13 cellular contexts compared by ENCODE assay signal in the genomic region with DNA sequence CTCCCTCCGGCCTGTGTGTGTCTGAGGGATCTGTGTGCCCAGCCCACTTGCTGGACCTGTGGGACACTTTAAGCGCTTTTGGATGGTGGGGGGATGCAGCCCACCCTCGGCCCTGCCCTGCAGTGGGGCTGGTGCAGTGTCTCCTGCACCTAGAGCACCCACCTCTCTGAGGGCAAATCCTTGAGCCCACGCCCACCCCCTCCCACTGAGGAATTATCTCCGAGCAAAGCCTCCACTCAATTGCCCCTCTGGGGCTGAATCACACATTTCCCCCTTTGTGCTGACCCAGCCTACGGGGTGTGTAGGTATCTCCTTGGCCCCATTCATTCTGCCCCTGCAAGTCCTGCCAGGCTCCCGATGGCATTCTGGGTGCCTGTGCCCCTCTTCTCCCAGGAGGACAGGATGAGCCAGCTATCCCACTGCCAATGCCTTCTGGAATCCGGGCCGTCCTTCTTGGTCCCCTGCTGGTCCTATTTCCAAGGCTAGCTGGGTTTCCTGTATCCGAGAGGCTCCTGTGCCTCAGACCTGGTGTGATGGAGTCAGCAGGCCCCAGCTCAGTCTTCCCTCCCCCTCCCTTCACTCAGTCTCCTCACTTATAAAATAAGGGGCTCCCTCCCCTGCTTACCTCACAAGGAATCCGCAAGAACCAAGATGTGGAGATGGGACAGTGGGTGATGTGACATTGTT. TPM values are rescaled to one million over a fixed set of nuclear protein-coding genes. Genes with fewer than 3 reads are reported as not detected.
A peak's percentile ranks its signal among the peaks of the same experiment; 100 is the strongest.
DNase-seq lines count a peak whose midpoint lies in the region; ATAC-seq and TF ChIP-seq lines count a peak whose summit lies in the region.
"Had no signal": no experiment of that assay in that cellular context is flagged by ENCODE, and none has a peak within 500 bp of the region (broad histone marks: within the 10 kb centered on the region; RNA-seq: fewer than 3 reads in every experiment).

No MANE protein-coding gene starts in this region.

- H3K18ac ChIP-seq in IMR-90 (ENCODE audit: low read depth, low read length) = no peak overlapping the region
- H3K18ac ChIP-seq in neuronal stem cell (ENCODE audit: low read length) = no peak overlapping the region

- ATAC-seq in IMR-90 (ENCODE audit: low read depth) (no peak), Right ventricle myocardium superior (ENCODE audit: poor library complexity) (no peak), HG02759 (IDR thresholded peaks at IDR 0.05; ENCODE audit: unreplicated experiment) (no peak)
- ATAC-seq: CD8-positive, alpha-beta T cell; HCT116 had no signal

- no peak overlapping the region for H2BK12ac ChIP-seq in neuronal stem cell (ENCODE audit: low read length)

- no peak overlapping the region for H2BK20ac ChIP-seq in IMR-90 (ENCODE audit: low read depth, low read length)

- H2BK15ac ChIP-seq in IMR-90 (ENCODE audit: low read depth, low read length) (no peak overlapping the region), neuronal stem cell (ENCODE audit: low read length) (no peak overlapping the region)

- no peak for TF ChIP-seq POLR2A in IMR-90 (IDR thresholded peaks at IDR 0.05; ENCODE audit: low read depth, low read length)

- H2BK5ac ChIP-seq in IMR-90 (ENCODE audit: low read depth, low read length, poor library complexity, severe bottlenecking) (no peak overlapping the region), neuronal stem cell (ENCODE audit: low read length) (no peak overlapping the region)

- no peaks in the 10 kb centered on the region for H3K79me1 ChIP-seq in IMR-90 (ENCODE audit: low read depth in 1 of 2, low read length in 2 of 2)
- peaks cover 2% of the 10 kb centered on the region for H3K79me1 ChIP-seq in neuronal stem cell (ENCODE audit: low read depth, low read length)

- H3K4me2 ChIP-seq in IMR-90 (ENCODE audit: low read depth, low read length) (no peak overlapping the region), neuronal stem cell (ENCODE audit: insufficient read depth, low read length, poor library complexity, severe bottlenecking) (no peak overlapping the region)
- H3K4me2 ChIP-seq: BLaER1 treated with 17β-estradiol and CSF1 and Interleukin-3, amounts not matched to agents 10 nM and 100 nM had no signal

- TF ChIP-seq RAD21 in IMR-90 (IDR thresholded peaks at IDR 0.05; ENCODE audit: low read length) = no peak

- no peak overlapping the region for H2AK5ac ChIP-seq in IMR-90 (ENCODE audit: low read depth, low read length)
- no peak overlapping the region for H2AK5ac ChIP-seq in neuronal stem cell (ENCODE audit: low read depth, low read length)

- H3K27ac ChIP-seq in IMR-90 (ENCODE audit: insufficient read depth, low read length) = no peak overlapping the region
- no peak overlapping the region for H3K27ac ChIP-seq in neuronal stem cell (replicated peaks; ENCODE audit: low read length)
- H3K27ac ChIP-seq: BLaER1 treated with 17β-estradiol and CSF1 and Interleukin-3, amounts not matched to agents 10 nM and 100 nM; GM23248 had no signal

- H4K8ac ChIP-seq in IMR-90 (ENCODE audit: low read depth in 2 of 2, low read length in 2 of 2) (no peak overlapping the region), neuronal stem cell (ENCODE audit: low read depth, low read length) (no peak overlapping the region)

- H3K23ac ChIP-seq in IMR-90 (ENCODE audit: low read depth, low read length) (no peak overlapping the region), neuronal stem cell (ENCODE audit: low read depth, low read length, poor library complexity) (no peak overlapping the region)

- WGBS in IMR-90 (ENCODE audit: extremely low coverage in 2 of 2, insufficient read length in 1 of 2), 2 experiments = 89% methylated on average over 3 of the region's 11 CpGs; no CpG with 5 or more reads in 1 of the 2 experiments
- no CpG with 5 or more reads among the region's 11 CpGs for WGBS in neuronal stem cell (ENCODE audit: extremely low coverage in 2 of 2, insufficient read length in 2 of 2, insufficient replicate concordance in 1 of 2), 2 donors

- H2BK120ac ChIP-seq in IMR-90 (ENCODE audit: low read depth, low read length) (no peak overlapping the region), neuronal stem cell (ENCODE audit: low read depth, low read length) (peak overlapping the region; percentile 1)

- H3K4me1 ChIP-seq in IMR-90 (ENCODE audit: control insufficient read depth, insufficient read depth, low read length) (no peaks in the 10 kb centered on the region), neuronal stem cell (ENCODE audit: control insufficient read depth in 2 of 2, insufficient read depth in 1 of 2, low read depth in 1 of 2, low read length in 2 of 2) (peaks cover 1 to 5% of the 10 kb centered on the region in 2 donors)

- peak overlapping the region; percentile 43 for H2AK9ac ChIP-seq in IMR-90 (replicated peaks; ENCODE audit: low read depth, low read length, poor library complexity)

- TF ChIP-seq CTCF in IMR-90 (conservative IDR thresholded peaks at IDR 0.05; ENCODE audit: low read depth, low read length) = no peak
- no peak for TF ChIP-seq CTCF in GM10248 (IDR thresholded peaks at IDR 0.05; ENCODE audit: control extremely low read depth, extremely low read depth, low read depth, missing control alignments)

- POLR2A ChIA-PET in IMR-90 (lab: Charles Lee; ENCODE audit: unreplicated experiment) = no interaction called here
- POLR2A ChIA-PET in GM10248 (lab: Yijun Ruan, JAX) = no interaction called here

- in situ Hi-C loops in IMR-90 (cut with MboI; ENCODE audit: low sequenced_read_pairs) = no loop called here

- no peak overlapping the region for H3K9ac ChIP-seq in IMR-90 (ENCODE audit: low read depth, low read length)
- H3K9ac ChIP-seq in neuronal stem cell (ENCODE audit: low read depth, low read length, poor library complexity) = peak overlapping the region; percentile 26
- H3K9ac ChIP-seq: BLaER1 treated with 17β-estradiol and CSF1 and Interleukin-3, amounts not matched to agents 10 nM and 100 nM; GM23248 had no signal

- H3K56ac ChIP-seq in IMR-90 (ENCODE audit: extremely low read depth, insufficient read depth, low read length) = no peak overlapping the region

- BruUV-seq in IMR-90 (replicated peaks; lab: Mats Ljungman, UMichigan) = no TSS peak

- H4K91ac ChIP-seq in IMR-90 (ENCODE audit: insufficient read depth, low read depth, low read length) (no peak overlapping the region), neuronal stem cell (ENCODE audit: low read depth, low read length, poor library complexity) (no peak overlapping the region)

- H3K9me3 ChIP-seq in IMR-90 (ENCODE audit: control insufficient read depth, insufficient read depth, low read length) (no peaks in the 10 kb centered on the region), neuronal stem cell (replicated peaks in 1 of 2; ENCODE audit: control insufficient read depth in 2 of 2, insufficient read depth in 1 of 2, low read depth in 1 of 2, low read length in 2 of 2) (no peaks in the 10 kb centered on the region)
- H3K9me3 ChIP-seq: BLaER1 treated with 17β-estradiol and CSF1 and Interleukin-3, amounts not matched to agents 10 nM and 100 nM had no signal

- DNase-seq in H7 = peak; percentile 59
- no peak for DNase-seq in IMR-90
- DNase-seq in neuronal stem cell (ENCODE audit: low spot score) = no peak
- no peak for DNase-seq in Right ventricle myocardium superior
- no peak for DNase-seq in GM10248 (ENCODE audit: extremely low spot score)
- DNase-seq: Calu3; CD8-positive, alpha-beta T cell; DMS79 treated with DMSO at 0.1 percent for 48 hours; GF-D8; GM23248 had no signal

- CTCF ChIA-PET in IMR-90 (lab: Yijun Ruan, JAX) (no interaction called here), GM10248 (lab: Yijun Ruan, JAX) (interaction anchor here (2.0 kb wide), 1 partner anchor 110 kb away, joined by 7 read pairs; no protein-coding TSS in a partner anchor)

- H3K36me3 ChIP-seq in H7 (replicated peaks; ENCODE audit: control insufficient read depth, insufficient read depth, low read length) (no peaks in the 10 kb centered on the region; the same call in 1 of the 2 replicates), IMR-90 (ENCODE audit: control insufficient read depth, insufficient read depth, low read length) (no peaks in the 10 kb centered on the region), neuronal stem cell (replicated peaks in 1 of 2; ENCODE audit: control insufficient read depth in 2 of 2, insufficient read depth in 2 of 2, low read length in 2 of 2) (peaks cover 2 to 29% of the 10 kb centered on the region in 2 donors)
- H3K36me3 ChIP-seq: BLaER1 treated with 17β-estradiol and CSF1 and Interleukin-3, amounts not matched to agents 10 nM and 100 nM had no signal

- H2AFZ ChIP-seq in IMR-90 (replicated peaks; ENCODE audit: low read length, poor library complexity) (no peak overlapping the region), neuronal stem cell (ENCODE audit: low read length) (no peak overlapping the region)
- H2AFZ ChIP-seq: GM23248 had no signal

- dilution Hi-C loops in IMR-90 (cut with HindIII; ENCODE audit: low sequenced_read_pairs, unreplicated experiment) = no loop called here

- H3K27me3 ChIP-seq in H7 (ENCODE audit: control insufficient read depth, insufficient read depth, low read length) = no peaks in the 10 kb centered on the region
- H3K27me3 ChIP-seq in IMR-90 (ENCODE audit: control insufficient read depth, insufficient read depth, low read length) = peaks cover 31% of the 10 kb centered on the region
- no peaks in the 10 kb centered on the region for H3K27me3 ChIP-seq in neuronal stem cell (ENCODE audit: control insufficient read depth in 3 of 3, insufficient read depth in 3 of 3, low read depth in 1 of 3, low read length in 3 of 3)
- H3K27me3 ChIP-seq: BLaER1 treated with 17β-estradiol and CSF1 and Interleukin-3, amounts not matched to agents 10 nM and 100 nM had no signal

- H3K4ac ChIP-seq in IMR-90 (ENCODE audit: low read depth, low read length) = no peak overlapping the region
- no peak overlapping the region for H3K4ac ChIP-seq in neuronal stem cell (ENCODE audit: low read length)

- H4K5ac ChIP-seq in IMR-90 (ENCODE audit: low read depth, low read length) = no peak overlapping the region

- H3K4me3 ChIP-seq in H7 (ENCODE audit: insufficient read depth, low read depth, low read length) = no peak overlapping the region
- no peak overlapping the region for H3K4me3 ChIP-seq in IMR-90 (ENCODE audit: insufficient read depth, low read depth, low read length)
- H3K4me3 ChIP-seq in neuronal stem cell (ENCODE audit: low read length in 2 of 2) = no peak overlapping the region
- H3K4me3 ChIP-seq: BLaER1 treated with 17β-estradiol and CSF1 and Interleukin-3, amounts not matched to agents 10 nM and 100 nM; GM23248 had no signal

- intact Hi-C loops in IMR-90 (cut with micrococcal nuclease) = loop anchor here (5.0 kb wide), 2 partner anchors 87 to 487 kb away; a partner anchor contains a TSS
- intact Hi-C loops in Right ventricle myocardium superior (cut with DNase I) = loop anchor here (5.0 kb wide), 1 partner anchor 97 kb away; no protein-coding TSS in a partner anchor

- no peaks in the 10 kb centered on the region for H3K9me1 ChIP-seq in IMR-90 (ENCODE audit: insufficient read depth, low read length)

- H3K14ac ChIP-seq in IMR-90 (replicated peaks; ENCODE audit: low read depth, low read length) (no peak overlapping the region), neuronal stem cell (ENCODE audit: low read length) (peak overlapping the region; percentile 32)

- no peaks in the 10 kb centered on the region for H4K20me1 ChIP-seq in IMR-90 (ENCODE audit: insufficient read depth, low read length)

RNA-seq across cellular contexts. Expression of a gene that starts 48.9 kb away (rescaled TPM):
- total RNA-seq in H7 (2014; rRNA removed; shearing (Covaris generic)) = 207 and 394 TPM in 2 replicates
- total RNA-seq in IMR-90 (2012; rRNA removed) (64.2 and 189 TPM in 2 replicates), Right ventricle myocardium superior (102 TPM)
- 128 and 150 TPM in 2 replicates for polyA plus RNA-seq in IMR-90 (2012; rRNA removed)
- polyA plus RNA-seq in IMR-90 (2012; cell fraction: cytosol; rRNA removed) = 69.6 and 77.4 TPM in 2 replicates
- 10.6 and 38.1 TPM in 2 replicates for polyA plus RNA-seq in IMR-90 (2012; cell fraction: nucleus; rRNA removed; ENCODE audit: low replicate concordance)
- 316 TPM for polyA plus RNA-seq in neuronal stem cell (2013, experiment 1 of 2)
- polyA plus RNA-seq in neuronal stem cell (2013, experiment 2 of 2) = 325 TPM

RNA-seq across cellular contexts. Expression of a gene that starts 49.3 kb away (rescaled TPM):
- total RNA-seq in H7 (2014; rRNA removed; shearing (Covaris generic)) = 53.1 and 55.5 TPM in 2 replicates
- total RNA-seq in IMR-90 (2012; rRNA removed) (137 and 168 TPM in 2 replicates), Right ventricle myocardium superior (16.2 TPM)
- 33.1 and 41.4 TPM in 2 replicates for polyA plus RNA-seq in IMR-90 (2012; rRNA removed)
- 19.5 and 28.5 TPM in 2 replicates for polyA plus RNA-seq in IMR-90 (2012; cell fraction: cytosol; rRNA removed)
- polyA plus RNA-seq in IMR-90 (2012; cell fraction: nucleus; rRNA removed; ENCODE audit: low replicate concordance) = 16.3 and 29.5 TPM in 2 replicates
- 28.3 TPM for polyA plus RNA-seq in neuronal stem cell (2013, experiment 1 of 2)
- polyA plus RNA-seq in neuronal stem cell (2013, experiment 2 of 2) = 27.9 TPM
